Comparison of ENCODE assay signal across 8 cellular contexts in genomic region chr11:125345706-125346561, GRCh38.
A peak's percentile ranks its signal among the peaks of the same experiment; 100 is the strongest.
DNase-seq lines count a peak whose midpoint lies in the region; ATAC-seq and TF ChIP-seq lines count a peak whose summit lies in the region.

No MANE protein-coding gene starts in this region.

- no peaks in the 10 kb centered on the region for H3K27me3 ChIP-seq in adipocyte (replicated peaks; ENCODE audit: control insufficient read depth, insufficient read depth, low read length)
- no peaks in the 10 kb centered on the region for H3K27me3 ChIP-seq in prostate gland (replicated peaks; ENCODE audit: insufficient read depth)

- TF ChIP-seq CTCF in prostate gland (IDR thresholded peaks at IDR 0.05) = peak; percentile 80 to 92 (median 87)

- no peaks in the 10 kb centered on the region for H3K9me3 ChIP-seq in adipocyte (ENCODE audit: control insufficient read depth, low read length)
- no peaks in the 10 kb centered on the region for H3K9me3 ChIP-seq in prostate gland

- ATAC-seq in HG03432 (IDR thresholded peaks at IDR 0.05; ENCODE audit: unreplicated experiment) = peak; percentile 55
- no peak for ATAC-seq in GM19324 (IDR thresholded peaks at IDR 0.05; ENCODE audit: low FRiP score, unreplicated experiment)
- ATAC-seq in HG03342 (IDR thresholded peaks at IDR 0.05; ENCODE audit: unreplicated experiment) = no peak

- H3K4me3 ChIP-seq in adipocyte (ENCODE audit: low read length) (no peak overlapping the region), prostate gland (no peak overlapping the region)

- no peak for TF ChIP-seq POLR2A in prostate gland (IDR thresholded peaks at IDR 0.05)

- H3K4me1 ChIP-seq in adipocyte (ENCODE audit: control insufficient read depth, insufficient read depth, low read length) = peaks cover 10% of the 10 kb centered on the region
- peaks cover 5% of the 10 kb centered on the region for H3K4me1 ChIP-seq in prostate gland (replicated peaks)

- WGBS in prostate gland = 23% methylated on average over 18 of the region's 18 CpGs

- intact Hi-C loops in cardiac septum (cut with DNase I) = loop anchor here (1.0 to 5.0 kb wide), 3 partner anchors 61 to 182 kb away; partner anchors contain the start of gene PKNOX2
- intact Hi-C loops in prostate gland (cut with DNase I) = loop anchor here (2.0 to 5.0 kb wide), 4 partner anchors 84 to 254 kb away; partner anchors contain the start of genes PKNOX2 and TMEM218

- H3K27ac ChIP-seq in prostate gland = peak overlapping the region; percentile 21 to 46

- no peak overlapping the region for H3K9ac ChIP-seq in adipocyte (ENCODE audit: low read length)

- DNase-seq in DMS79 (lab: John Stamatoyannopoulos, UW) (peak; percentile 27), adipocyte (ENCODE audit: low read depth) (peak; percentile 91), cardiac septum (ENCODE audit: low spot score) (peak; percentile 87), prostate gland (ENCODE audit: low spot score) (peak; percentile 62)

- H3K36me3 ChIP-seq in adipocyte (ENCODE audit: control insufficient read depth, insufficient read depth, low read length, severe bottlenecking) = no peaks in the 10 kb centered on the region
- H3K36me3 ChIP-seq in prostate gland = no peaks in the 10 kb centered on the region

TF ChIP-seq in PFSK-1, 5 proteins besides CTCF, POLR2A, EP300 and RAD21:
- TF ChIP-seq POLR2AphosphoS5 (IDR thresholded peaks at IDR 0.05; ENCODE audit: low read depth, low read length) (no peak), FOXP2 (optimal IDR thresholded peaks at IDR 0.05; ENCODE audit: borderline replicate concordance, extremely low read depth, extremely low read length, insufficient read depth) (peak; percentile 19)

Comparison
In these comparisons a context has a peak if more than half of its experiments do, and no peak if none do; other contexts are left out.
1. DNase-seq: peak in every context shown above with its lines; median percentile 91 in adipocyte; 87 in cardiac septum; 62 in prostate gland; 27 in DMS79.